Comparison of ENCODE assay signal across 16 cellular contexts in genomic region chr12:122830517-122831214, GRCh38. TPM values are rescaled to one million over a fixed set of nuclear protein-coding genes. Genes with fewer than 3 reads are reported as not detected.
DNase-seq lines count a peak whose midpoint lies in the region; ATAC-seq, FAIRE-seq and TF ChIP-seq lines count a peak whose summit lies in the region.
"Had no signal": no experiment of that assay in that cellular context is flagged by ENCODE, and none has a peak within 500 bp of the region (broad histone marks: within the 10 kb centered on the region; RNA-seq: fewer than 3 reads in every experiment).

No MANE protein-coding gene starts in this region.

- DNase-seq in Caki2 (ENCODE audit: low read depth) (peak; percentile 75), IMR-90 (peak; percentile 81), bronchial epithelial cell (ENCODE audit: low read depth) (peak; percentile 97), mucosa of descending colon (peak in 1 of 3 donors; percentile 41), SKM-1 treated with dmso at 0.1 percent for 144 hours (lab: John Stamatoyannopoulos, UW; ENCODE audit: unreplicated experiment) (no peak), GM10266 (ENCODE audit: extremely low spot score) (no peak)
- DNase-seq: activated CD4-positive, CD25-positive, alpha-beta regulatory T cell; activated naive CD4-positive, alpha-beta T cell treated with Interleukin-2 at 50 U/mL for 16 hours; effector CD8-positive, alpha-beta T cell; stimulated activated CD4-positive, alpha-beta T cell treated with anti-CD3 and anti-CD28 coated beads, Interleukin-4, amount 100 ng/mL, for 24 hours had no signal

- H3K4me3 ChIP-seq in IMR-90 (ENCODE audit: insufficient read depth, low read depth, low read length) (no peak overlapping the region), bronchial epithelial cell (ENCODE audit: low read depth, low read length) (no peak overlapping the region), mucosa of descending colon (no peak overlapping the region)
- H3K4me3 ChIP-seq: suprapubic skin had no signal

- peaks cover 2% of the 10 kb centered on the region; the same call in 1 of the 2 replicates for H3K27me3 ChIP-seq in IMR-90 (ENCODE audit: control insufficient read depth, insufficient read depth, low read length)
- H3K27me3 ChIP-seq in bronchial epithelial cell (ENCODE audit: control insufficient read depth, insufficient read depth, low read length) = no peaks in the 10 kb centered on the region
- H3K27me3 ChIP-seq: suprapubic skin had no signal

- ATAC-seq in IMR-90 (ENCODE audit: low read depth) (no peak), mucosa of descending colon (peak; percentile 74), GM18861 (IDR thresholded peaks at IDR 0.05; ENCODE audit: unreplicated experiment) (no peak)
- ATAC-seq in stimulated activated memory B cell treated with anti-CD40 and anti-IgM and Interleukin-4, amounts not matched to agents 10 μg/mL and 1 μg/mL and 100 μg/mL, for 72 hours = no peak
- ATAC-seq: natural killer cell treated with Interleukin-12 subunit alpha and Interleukin-12 subunit beta and Interleukin-15 and Interleukin-18, amount 100 ng/mL, for 72 hours had no signal

- H3K56ac ChIP-seq in IMR-90 (ENCODE audit: extremely low read depth, insufficient read depth, low read length) = no peak overlapping the region

- H3K9me3 ChIP-seq in IMR-90 (ENCODE audit: control insufficient read depth, insufficient read depth, low read length) (peaks cover 3% of the 10 kb centered on the region), mucosa of descending colon (no peaks in the 10 kb centered on the region)
- H3K9me3 ChIP-seq: Caco-2, suprapubic skin had no signal

- no peak overlapping the region for H4K5ac ChIP-seq in IMR-90 (ENCODE audit: low read depth, low read length)

- H3K9me3 Mint-ChIP-seq in stimulated activated memory B cell treated with anti-CD40 and anti-IgM and Interleukin-4, amounts not matched to agents 10 μg/mL and 1 μg/mL and 100 μg/mL, for 72 hours = no peaks in the 10 kb centered on the region
- H3K9me3 Mint-ChIP-seq: natural killer cell treated with Interleukin-12 subunit alpha and Interleukin-12 subunit beta and Interleukin-15 and Interleukin-18, amount 100 ng/mL, for 72 hours had no signal

- H2BK15ac ChIP-seq in IMR-90 (ENCODE audit: low read depth, low read length) = no peak overlapping the region

- H4K8ac ChIP-seq in IMR-90 (ENCODE audit: low read depth in 2 of 2, low read length in 2 of 2) = no peak overlapping the region

- no peaks in the 10 kb centered on the region for H3K27me3 Mint-ChIP-seq in stimulated activated memory B cell treated with anti-CD40 and anti-IgM and Interleukin-4, amounts not matched to agents 10 μg/mL and 1 μg/mL and 100 μg/mL, for 72 hours

- H3K27ac ChIP-seq in IMR-90 (ENCODE audit: insufficient read depth, low read length) = no peak overlapping the region
- H3K27ac ChIP-seq: suprapubic skin had no signal

- dilution Hi-C loops in IMR-90 (cut with HindIII; ENCODE audit: low sequenced_read_pairs, unreplicated experiment) = no loop called here

- H2AFZ ChIP-seq in IMR-90 (replicated peaks; ENCODE audit: low read length, poor library complexity) = no peak overlapping the region

- H2BK5ac ChIP-seq in IMR-90 (ENCODE audit: low read depth, low read length, poor library complexity, severe bottlenecking) = no peak overlapping the region

- FAIRE-seq in bronchial epithelial cell (lab: Jason Lieb, UNC) = no peak
- FAIRE-seq: GM18507 had no signal

- H3K4me1 ChIP-seq in IMR-90 (ENCODE audit: control insufficient read depth, insufficient read depth, low read length) (no peaks in the 10 kb centered on the region), mucosa of descending colon (ENCODE audit: low read depth) (peaks cover 13% of the 10 kb centered on the region)

- H4K91ac ChIP-seq in IMR-90 (ENCODE audit: insufficient read depth, low read depth, low read length) = no peak overlapping the region

- no peak overlapping the region for H3K9ac ChIP-seq in IMR-90 (ENCODE audit: low read depth, low read length)

- POLR2A ChIA-PET in IMR-90 (lab: Charles Lee; ENCODE audit: unreplicated experiment) = no interaction called here

- no peak overlapping the region for H3K14ac ChIP-seq in IMR-90 (replicated peaks; ENCODE audit: low read depth, low read length)

- H3K36me3 ChIP-seq in IMR-90 (ENCODE audit: control insufficient read depth, insufficient read depth, low read length) (no peaks in the 10 kb centered on the region), bronchial epithelial cell (ENCODE audit: control insufficient read depth, insufficient read depth, low read length) (no peaks in the 10 kb centered on the region), mucosa of descending colon (ENCODE audit: low read depth) (no peaks in the 10 kb centered on the region)
- H3K36me3 ChIP-seq: suprapubic skin had no signal

- H3K4me2 ChIP-seq in IMR-90 (ENCODE audit: low read depth, low read length) = no peak overlapping the region

- CTCF ChIA-PET in IMR-90 (lab: Yijun Ruan, JAX) = interaction anchor here (0.6 kb wide), 1 partner anchor 37 kb away, joined by 3 read pairs; no protein-coding TSS in a partner anchor

- intact Hi-C loops in IMR-90 (cut with micrococcal nuclease) (no loop called here), mucosa of descending colon (cut with DNase I, micrococcal nuclease) (no loop called here)

- H3K4me3 Mint-ChIP-seq in stimulated activated memory B cell treated with anti-CD40 and anti-IgM and Interleukin-4, amounts not matched to agents 10 μg/mL and 1 μg/mL and 100 μg/mL, for 72 hours = no peak overlapping the region
- H3K4me3 Mint-ChIP-seq: natural killer cell treated with Interleukin-12 subunit alpha and Interleukin-12 subunit beta and Interleukin-15 and Interleukin-18, amount 100 ng/mL, for 72 hours had no signal

- no peak overlapping the region for H3K4ac ChIP-seq in IMR-90 (ENCODE audit: low read depth, low read length)

- H3K27ac Mint-ChIP-seq in stimulated activated memory B cell treated with anti-CD40 and anti-IgM and Interleukin-4, amounts not matched to agents 10 μg/mL and 1 μg/mL and 100 μg/mL, for 72 hours = no peak overlapping the region
- H3K27ac Mint-ChIP-seq: natural killer cell treated with Interleukin-12 subunit alpha and Interleukin-12 subunit beta and Interleukin-15 and Interleukin-18, amount 100 ng/mL, for 72 hours had no signal

- no peaks in the 10 kb centered on the region for H3K36me3 Mint-ChIP-seq in stimulated activated memory B cell treated with anti-CD40 and anti-IgM and Interleukin-4, amounts not matched to agents 10 μg/mL and 1 μg/mL and 100 μg/mL, for 72 hours
- H3K36me3 Mint-ChIP-seq: natural killer cell treated with Interleukin-12 subunit alpha and Interleukin-12 subunit beta and Interleukin-15 and Interleukin-18, amount 100 ng/mL, for 72 hours had no signal

- H4K20me1 ChIP-seq in IMR-90 (ENCODE audit: insufficient read depth, low read length) = no peaks in the 10 kb centered on the region

- H3K79me1 ChIP-seq in IMR-90 (ENCODE audit: low read depth in 1 of 2, low read length in 2 of 2) = no peaks in the 10 kb centered on the region

- TF ChIP-seq RAD21 in IMR-90 (IDR thresholded peaks at IDR 0.05; ENCODE audit: low read length) = no peak

- no peak overlapping the region for H2BK20ac ChIP-seq in IMR-90 (ENCODE audit: low read depth, low read length)

- H2AK5ac ChIP-seq in IMR-90 (ENCODE audit: low read depth, low read length) = no peak overlapping the region

- WGBS in IMR-90 (ENCODE audit: extremely low coverage in 2 of 2, insufficient read length in 1 of 2), 2 experiments = 50% methylated on average over 3 of the region's 7 CpGs; no CpG with 5 or more reads in 1 of the 2 experiments

- in situ Hi-C loops in Caki2 (cut with HindIII; ENCODE audit: low pct_unique_long_range_greater_than_20kb, low sequenced_read_pairs) = no loop called here
- in situ Hi-C loops in IMR-90 (cut with MboI; ENCODE audit: low sequenced_read_pairs) = no loop called here

- no peak overlapping the region for H2AK9ac ChIP-seq in IMR-90 (replicated peaks; ENCODE audit: low read depth, low read length, poor library complexity)

- no peak overlapping the region for H2BK120ac ChIP-seq in IMR-90 (ENCODE audit: low read depth, low read length)

- TF ChIP-seq POLR2A in IMR-90 (IDR thresholded peaks at IDR 0.05; ENCODE audit: low read depth, low read length) = no peak

- H3K18ac ChIP-seq in IMR-90 (ENCODE audit: low read depth, low read length) = no peak overlapping the region

- no peak for TF ChIP-seq CTCF in IMR-90 (conservative IDR thresholded peaks at IDR 0.05; ENCODE audit: low read depth, low read length)
- TF ChIP-seq CTCF in bronchial epithelial cell (IDR thresholded peaks at IDR 0.05; ENCODE audit: insufficient read depth, low read length, severe bottlenecking) = no peak
- no peak for TF ChIP-seq CTCF in mucosa of descending colon (IDR thresholded peaks at IDR 0.05)
- TF ChIP-seq CTCF in GM10266 (IDR thresholded peaks at IDR 0.05; ENCODE audit: control insufficient read depth, insufficient read depth, low read depth, missing control alignments) = no peak

- H3K9me1 ChIP-seq in IMR-90 (ENCODE audit: insufficient read depth, low read length) = no peaks in the 10 kb centered on the region

- no peak overlapping the region for H3K23ac ChIP-seq in IMR-90 (ENCODE audit: low read depth, low read length)

- H3K4me1 Mint-ChIP-seq in stimulated activated memory B cell treated with anti-CD40 and anti-IgM and Interleukin-4, amounts not matched to agents 10 μg/mL and 1 μg/mL and 100 μg/mL, for 72 hours = peaks cover 18% of the 10 kb centered on the region

- no TSS peak for BruUV-seq in IMR-90 (replicated peaks; lab: Mats Ljungman, UMichigan)

TF ChIP-seq in IMR-90, 13 proteins besides CTCF, POLR2A, EP300 and RAD21 (continues in another document):
- TF ChIP-seq MXI1 (IDR thresholded peaks at IDR 0.05; ENCODE audit: borderline replicate concordance, low read depth, low read length) (no peak), MAZ (IDR thresholded peaks at IDR 0.05; ENCODE audit: borderline replicate concordance, low read depth, low read length) (no peak), RCOR1 (IDR thresholded peaks at IDR 0.05; ENCODE audit: insufficient replicate concordance, low read length) (peak; percentile 98), BHLHE40 (IDR thresholded peaks at IDR 0.05; ENCODE audit: low read depth, low read length) (no peak)

RNA-seq across cellular contexts. Expression of gene HIP1R, which starts 4.6 kb away (rescaled TPM):
- 56.1 and 67.4 TPM in 2 replicates for total RNA-seq in Caki2 (2014; rRNA removed; shearing (Covaris generic); ENCODE audit: low replicate concordance)
- 9.7 and 13.8 TPM in 2 replicates for total RNA-seq in IMR-90 (2012; rRNA removed)
- 18.5 and 20.7 TPM in 2 replicates for polyA plus RNA-seq in IMR-90 (2012; rRNA removed)
- 9.6 and 10.4 TPM in 2 replicates for polyA plus RNA-seq in IMR-90 (2012; cell fraction: cytosol; rRNA removed)
- polyA plus RNA-seq in IMR-90 (2012; cell fraction: nucleus; rRNA removed; ENCODE audit: low replicate concordance) = 96.7 and 158 TPM in 2 replicates
- 36.1 TPM in 2 replicates for total RNA-seq in bronchial epithelial cell
- total RNA-seq in mucosa of descending colon = 10 to 100 TPM; 37.8 to 76.5 (median 73.1) TPM

RNA-seq across cellular contexts. Expression of gene CCDC62, which starts 56.3 kb away (rescaled TPM):
- total RNA-seq in Caki2 (2014; rRNA removed; shearing (Covaris generic); ENCODE audit: low replicate concordance) = 1.1 and 1.5 TPM in 2 replicates
- total RNA-seq in IMR-90 (2012; rRNA removed) (0.18 and 0.28 TPM in 2 replicates), bronchial epithelial cell (0.79 and 1.2 TPM in 2 replicates), mucosa of descending colon (1 to 10 TPM in 1 of 3 donors, under 1 TPM in 2; 0.39 to 1.2 (median 0.58) TPM)
- 0.09 and 0.10 TPM in 2 replicates for polyA plus RNA-seq in IMR-90 (2012; rRNA removed)
- 0.01 and 0.06 TPM in 2 replicates for polyA plus RNA-seq in IMR-90 (2012; cell fraction: cytosol; rRNA removed)
- polyA plus RNA-seq in IMR-90 (2012; cell fraction: nucleus; rRNA removed; ENCODE audit: low replicate concordance) = 0.05 and 0.41 TPM in 2 replicates

Comparison
In these comparisons a context has a peak if more than half of its experiments do, and no peak if none do; other contexts are left out.
1. DNase-seq: peak in Caki2 (single experiment), IMR-90 (single experiment) and bronchial epithelial cell (single experiment); none in SKM-1 treated with dmso at 0.1 percent for 144 hours (single experiment) and GM10266 (single experiment).